Comparison of ENCODE assay signal across 8 cellular contexts in the genomic region with DNA sequence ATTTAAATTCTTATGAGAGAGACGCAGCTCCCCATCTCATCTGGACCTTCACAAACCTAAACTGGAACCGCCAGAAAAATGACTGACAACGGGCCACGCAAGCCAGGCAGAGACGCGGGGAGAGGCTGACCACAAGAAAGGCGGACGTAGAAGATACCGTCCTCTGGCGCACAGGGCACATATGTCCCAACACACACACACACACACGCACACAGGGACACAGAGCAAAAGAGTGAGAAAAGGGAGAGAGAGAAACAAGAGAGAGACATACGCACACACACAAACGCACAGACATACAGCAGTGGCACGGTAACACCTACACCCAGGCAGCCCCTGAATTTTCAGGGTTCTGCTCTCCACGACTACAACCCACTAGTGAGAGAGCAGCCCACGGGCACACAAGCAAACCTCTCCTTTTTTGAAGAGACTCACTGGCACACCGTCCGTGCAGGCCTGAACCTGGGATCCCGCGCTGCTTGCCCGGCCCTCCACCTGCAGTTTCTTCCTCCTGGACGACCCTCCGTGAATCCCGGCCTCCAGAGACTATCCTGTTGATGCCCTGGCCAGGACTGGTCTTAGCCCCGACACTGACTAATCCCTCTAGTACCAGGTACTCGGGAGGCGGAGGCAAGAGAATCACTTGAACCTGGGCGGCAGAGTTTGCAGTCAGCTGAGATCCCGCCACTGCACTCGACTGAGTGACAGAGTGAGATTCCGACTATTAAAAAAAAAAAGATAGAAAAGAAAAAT.
DNase-seq lines count a peak whose midpoint lies in the region; ATAC-seq and TF ChIP-seq lines count a peak whose summit lies in the region.
"Not testable (repeated sequence)": the region's sequence is repeated elsewhere in the genome, so short reads cannot be mapped to it uniquely, and the experiment has no call there.

No MANE protein-coding gene starts in this region.

- H3K4me1 Mint-ChIP-seq in naive B cell = peaks cover 22 to 27% (median 25%) of the 10 kb centered on the region in 3 donors
- peaks cover 27% of the 10 kb centered on the region for H3K4me1 Mint-ChIP-seq in stimulated activated naive CD8-positive, alpha-beta T cell treated with anti-CD3 and anti-CD28 coated beads, Interleukin-15, amount 100 ng/mL, for 72 hours

- H3K27ac Mint-ChIP-seq in naive B cell = peak overlapping the region in 3 of 6 donors; percentile 51 to 80 (median 78)
- H3K27ac Mint-ChIP-seq in stimulated activated naive CD8-positive, alpha-beta T cell treated with anti-CD3 and anti-CD28 coated beads, Interleukin-15, amount 100 ng/mL, for 72 hours = peak overlapping the region; percentile 81 to 85

- H3K27me3 Mint-ChIP-seq in naive B cell = peaks cover 40 to 77% (median 60%) of the 10 kb centered on the region in 3 donors
- peaks cover 37% of the 10 kb centered on the region for H3K27me3 Mint-ChIP-seq in stimulated activated naive CD8-positive, alpha-beta T cell treated with anti-CD3 and anti-CD28 coated beads, Interleukin-15, amount 100 ng/mL, for 72 hours

- ATAC-seq in GM21529 (IDR thresholded peaks at IDR 0.05; ENCODE audit: unreplicated experiment) (peak; percentile 26), Right ventricle myocardium superior (ENCODE audit: poor library complexity) (peak; percentile 38)
- ATAC-seq in naive B cell (ENCODE audit: low read depth in 2 of 2); stimulated activated naive CD8-positive, alpha-beta T cell treated with anti-CD3 and anti-CD28 coated beads, Interleukin-15, amount 100 ng/mL, for 72 hours: not testable (repeated sequence)

- CTCF ChIA-PET in BJ (lab: Yijun Ruan, JAX) = not testable (repeated sequence)

- H3K27ac ChIP-seq in MM.1S (ENCODE audit: low read length) = not testable (repeated sequence)
- H3K27ac ChIP-seq in breast epithelium = peak overlapping the region; percentile 65 to 89

- H3K9me3 Mint-ChIP-seq in naive B cell; stimulated activated naive CD8-positive, alpha-beta T cell treated with anti-CD3 and anti-CD28 coated beads, Interleukin-15, amount 100 ng/mL, for 72 hours: not testable (repeated sequence)

- H3K9me3 ChIP-seq in MM.1S (replicated peaks; ENCODE audit: insufficient read depth, low read length); breast epithelium: not testable (repeated sequence)

- not testable (repeated sequence) for TF ChIP-seq CTCF in BJ (IDR thresholded peaks at IDR 0.05; ENCODE audit: insufficient read depth, low read depth, low read length); MM.1S (IDR thresholded peaks at IDR 0.05; ENCODE audit: low read length); breast epithelium (IDR thresholded peaks at IDR 0.05)

- H3K9me2 ChIP-seq in MM.1S (replicated peaks; ENCODE audit: insufficient read depth, low read length) = not testable (repeated sequence)

- peak overlapping the region; percentile 49 for H3K4me3 ChIP-seq in BJ (ENCODE audit: low read depth, low read length)
- H3K4me3 ChIP-seq in MM.1S (ENCODE audit: low read length) = peak overlapping the region; percentile 52
- H3K4me3 ChIP-seq in breast epithelium = peak overlapping the region; percentile 57 to 82 (median 68)

- not testable (repeated sequence) for H3F3A ChIP-seq in MM.1S (ENCODE audit: insufficient read depth, low read length)

- POLR2A ChIA-PET in BJ (lab: Charles Lee) = not testable (repeated sequence)

- intact Hi-C loops in breast epithelium (cut with DNase I; ENCODE audit: low total_unique reads); Right ventricle myocardium superior (cut with DNase I): not testable (repeated sequence)

- not testable (repeated sequence) for H3K36me3 ChIP-seq in BJ (ENCODE audit: control insufficient read depth, insufficient read depth, low read length); MM.1S (replicated peaks; ENCODE audit: insufficient read depth, low read length); breast epithelium

- peak overlapping the region; percentile 24; the same call in 1 of the 2 replicates for H3K4me2 ChIP-seq in MM.1S (ENCODE audit: low read depth, low read length)

- peak overlapping the region; percentile 85 for H2AFZ ChIP-seq in MM.1S (ENCODE audit: low read length)

- H3K4me3 Mint-ChIP-seq in naive B cell = peak overlapping the region in 7 of 8 donors; percentile 83 to 95 (median 89)
- H3K4me3 Mint-ChIP-seq in stimulated activated naive CD8-positive, alpha-beta T cell treated with anti-CD3 and anti-CD28 coated beads, Interleukin-15, amount 100 ng/mL, for 72 hours = peak overlapping the region; percentile 90 to 92

- DNase-seq in BJ (ENCODE audit: low read depth); MM.1S; breast epithelium (ENCODE audit: low spot score in 2 of 2); Right ventricle myocardium superior; naive B cell; stimulated activated naive CD8-positive, alpha-beta T cell treated with anti-CD3 and anti-CD28 coated beads, Interleukin-15, amount 100 ng/mL, for 72 hours: not testable (repeated sequence)
- DNase-seq in activated CD4-positive, alpha-beta T cell treated with anti-CD3 and anti-CD28 coated beads for 48 hours = peak; percentile 23

- H3K79me2 ChIP-seq in MM.1S (ENCODE audit: low read length) = not testable (repeated sequence)

- H4K20me1 ChIP-seq in MM.1S (ENCODE audit: insufficient read depth, low read length) = not testable (repeated sequence)

- peaks cover 0 to 23% of the 10 kb centered on the region in 2 donors for H3K36me3 Mint-ChIP-seq in naive B cell

- H3K27me3 ChIP-seq in BJ (ENCODE audit: control insufficient read depth, insufficient read depth, low read length); MM.1S (replicated peaks; ENCODE audit: insufficient read depth, low read length); breast epithelium: not testable (repeated sequence)

- H3K9ac ChIP-seq in MM.1S (ENCODE audit: low read length) = peak overlapping the region; percentile 17; the same call in 1 of the 2 replicates

- not testable (repeated sequence) for TF ChIP-seq POLR2A in breast epithelium (IDR thresholded peaks at IDR 0.05)

- not testable (repeated sequence) for H3K4me1 ChIP-seq in MM.1S (ENCODE audit: low read length); breast epithelium
